In the genomic region with DNA sequence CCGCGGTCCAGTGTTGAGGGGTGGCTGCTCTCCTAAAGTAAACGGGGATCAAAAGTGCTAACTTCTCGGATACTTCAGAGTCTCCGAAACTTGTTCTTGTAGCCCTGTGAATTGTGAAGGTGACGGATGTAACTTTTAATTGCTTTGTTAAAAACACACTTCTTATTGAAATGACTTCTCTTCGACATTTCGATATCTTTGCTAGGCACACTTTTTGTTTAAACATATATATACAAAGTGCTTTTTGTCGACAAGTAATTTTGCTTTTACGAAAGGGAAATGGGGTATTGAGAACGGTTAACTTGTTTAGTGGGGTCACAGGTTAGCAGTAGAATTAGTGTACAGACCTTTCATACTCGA, we compare ENCODE assay signal across 8 cellular contexts. TPM values are rescaled to one million over a fixed set of nuclear protein-coding genes. Genes with fewer than 3 reads are reported as not detected.
DNase-seq lines count a peak whose midpoint lies in the region; ATAC-seq and TF ChIP-seq lines count a peak whose summit lies in the region.

No MANE protein-coding gene starts in this region.

- H3K4me3 Mint-ChIP-seq in nephron progenitor cell = peak overlapping the region; percentile 92

- DNase-seq in NCI-H146 treated with DMSO at 0.1 percent for 48 hours (lab: John Stamatoyannopoulos, UW; ENCODE audit: unreplicated experiment) (peak; percentile 78), dorsolateral prefrontal cortex (no peak), nephron progenitor cell (no peak), D341Med (ENCODE audit: low spot score) (no peak), NCI-H2029 (lab: John Stamatoyannopoulos, UW) (no peak)
- DNase-seq in central memory CD4-positive, alpha-beta T cell = no peak

- H3K4me3 ChIP-seq in GM08714 (ENCODE audit: low read length) (peak overlapping the region; percentile 99), dorsolateral prefrontal cortex (peak overlapping the region; percentile 48 to 100 (median 97))

- peaks cover 47% of the 10 kb centered on the region for H3K36me3 Mint-ChIP-seq in nephron progenitor cell (ENCODE audit: low read depth)

- H3K27ac Mint-ChIP-seq in nephron progenitor cell = peak overlapping the region; percentile 85

- H3K27ac ChIP-seq in dorsolateral prefrontal cortex = peak overlapping the region; percentile 40 to 98 (median 94)

- TF ChIP-seq CTCF in dorsolateral prefrontal cortex (IDR thresholded peaks at IDR 0.05 in 54 of 56, conservative IDR thresholded peaks at IDR 0.05 in 2 of 56; ENCODE audit: low read depth in 1 of 56, partially characterized antibody in 56 of 56) (no peak), nephron progenitor cell (IDR thresholded peaks at IDR 0.05) (no peak)

- no peaks in the 10 kb centered on the region for H3K27me3 ChIP-seq in dorsolateral prefrontal cortex

- intact Hi-C loops in dorsolateral prefrontal cortex (cut with DNase I) = loop anchor here in 1 of 2 donors (5.0 kb wide), 4 partner anchors 148 to 613 kb away; no protein-coding TSS in a partner anchor

- peaks cover 75% of the 10 kb centered on the region for H3K9me3 Mint-ChIP-seq in nephron progenitor cell

- ATAC-seq in GM21423 (IDR thresholded peaks at IDR 0.05; ENCODE audit: unreplicated experiment) = no peak

- H3K27me3 Mint-ChIP-seq in nephron progenitor cell (ENCODE audit: low read depth, poor library complexity) = peaks cover 20% of the 10 kb centered on the region

- H3K4me1 Mint-ChIP-seq in nephron progenitor cell = peaks cover 13% of the 10 kb centered on the region

RNA-seq across cellular contexts. Expression of gene ATP9B, which starts 0.6 kb away (rescaled TPM):
- total RNA-seq in dorsolateral prefrontal cortex = 100 to 1,000 TPM in 52 of 120 experiments, 10 to 100 TPM in 68; 67.5 to 145 (median 97.7) TPM
